Comparison of ENCODE assay signal across 7 cellular contexts in genomic region chr6:2764610-2765165, GRCh38. TPM values are rescaled to one million over a fixed set of nuclear protein-coding genes. Genes with fewer than 3 reads are reported as not detected.
A peak's percentile ranks its signal among the peaks of the same experiment; 100 is the strongest.
DNase-seq lines count a peak whose midpoint lies in the region; ATAC-seq, FAIRE-seq and TF ChIP-seq lines count a peak whose summit lies in the region.

No MANE protein-coding gene starts in this region.

- ATAC-seq in HG02678 (IDR thresholded peaks at IDR 0.05; ENCODE audit: unreplicated experiment) = peak; percentile 57

- H3K79me2 ChIP-seq in smooth muscle cell (ENCODE audit: low read depth) = peaks cover 38% of the 10 kb centered on the region

- peak overlapping the region; percentile 84 for H3K4me2 ChIP-seq in smooth muscle cell

- no peaks in the 10 kb centered on the region for H3F3A ChIP-seq in smooth muscle cell (ENCODE audit: low read depth)

- under 1% methylated on average over 45 of the region's 45 CpGs for WGBS in smooth muscle cell (ENCODE audit: low lambda C conversion rate)

- H4K20me1 ChIP-seq in smooth muscle cell (ENCODE audit: low read depth) = peaks cover 36% of the 10 kb centered on the region

- H3K27ac ChIP-seq in brain microvascular endothelial cell (peak overlapping the region; percentile 92), smooth muscle cell (ENCODE audit: low read depth) (peak overlapping the region; percentile 79)

- H3K4me3 ChIP-seq in brain microvascular endothelial cell (ENCODE audit: low read depth, low read length) (peak overlapping the region; percentile 67), smooth muscle cell (peak overlapping the region; percentile 51)

- H3K4me1 ChIP-seq in smooth muscle cell (ENCODE audit: low read depth) = peaks cover 27% of the 10 kb centered on the region

- no peaks in the 10 kb centered on the region for H3K36me3 ChIP-seq in brain microvascular endothelial cell (replicated peaks)
- H3K36me3 ChIP-seq in smooth muscle cell (ENCODE audit: low read depth) = no peaks in the 10 kb centered on the region

- H3K27me3 ChIP-seq in brain microvascular endothelial cell (replicated peaks) (no peaks in the 10 kb centered on the region), smooth muscle cell (ENCODE audit: low read depth) (no peaks in the 10 kb centered on the region)

- H2AFZ ChIP-seq in smooth muscle cell (ENCODE audit: low read depth) = peak overlapping the region; percentile 83

- DNase-seq in GM18507 (ENCODE audit: extremely low spot score, insufficient read length, low read depth) (peak; percentile 20), NCI-H146 (lab: John Stamatoyannopoulos, UW) (peak; percentile 77), T1000 (lab: John Stamatoyannopoulos, UW) (peak; percentile 47), brain microvascular endothelial cell (peak; percentile 69), iPS-NIHi7 (ENCODE audit: extremely low spot score) (peak; percentile 33), smooth muscle cell (lab: John Stamatoyannopoulos, UW; ENCODE audit: unreplicated experiment) (no peak)

- no peak for TF ChIP-seq CTCF in brain microvascular endothelial cell (IDR thresholded peaks at IDR 0.05; ENCODE audit: low read depth, low read length, missing control alignments)
- TF ChIP-seq CTCF in smooth muscle cell (IDR thresholded peaks at IDR 0.05; ENCODE audit: borderline replicate concordance, insufficient read depth, poor library complexity, severe bottlenecking) = no peak

- in situ Hi-C loops in brain microvascular endothelial cell (cut with HindIII; ENCODE audit: low pct_ligation_motif_present, low sequenced_read_pairs) = no loop called here

- FAIRE-seq in GM18507 (lab: Jason Lieb, UNC) = no peak

- H3K9ac ChIP-seq in smooth muscle cell (ENCODE audit: low read depth) = peak overlapping the region; percentile 79

- no peaks in the 10 kb centered on the region for H3K9me3 ChIP-seq in smooth muscle cell (replicated peaks; ENCODE audit: low read depth)

RNA-seq across cellular contexts. Expression of gene WRNIP1, which starts 0.5 kb away (rescaled TPM):
- total RNA-seq in smooth muscle cell = 20.0 and 27.0 TPM in 2 replicates
- polyA plus RNA-seq in smooth muscle cell = 29.6 and 33.8 TPM in 2 replicates

RNA-seq across cellular contexts. Expression of gene MYLK4, which starts 14.0 kb away (rescaled TPM):
- 0.90 and 0.99 TPM in 2 replicates for total RNA-seq in smooth muscle cell
- 0.21 TPM in 1 of 2 replicates, not detected in the other for polyA plus RNA-seq in smooth muscle cell
